Comparison of ENCODE assay signal across 8 cellular contexts in genomic region chr5:176535655-176536131, GRCh38. TPM values are rescaled to one million over a fixed set of nuclear protein-coding genes. Genes with fewer than 3 reads are reported as not detected.
DNase-seq lines count a peak whose midpoint lies in the region; ATAC-seq and TF ChIP-seq lines count a peak whose summit lies in the region.

No MANE protein-coding gene starts in this region.

- H3K23ac ChIP-seq in IMR-90 (ENCODE audit: low read depth, low read length) (peak overlapping the region; percentile 72), mesenchymal stem cell (ENCODE audit: low read length in 2 of 2) (no peak overlapping the region)

- intact Hi-C loops in IMR-90 (cut with micrococcal nuclease): loop anchor here (2.0 kb wide), 3 partner anchors 79 to 119 kb away; partner anchors contain the start of genes CLTB and FAF2

- peaks cover 15% of the 10 kb centered on the region; the same call in 1 of the 2 replicates for H3K9me1 ChIP-seq in IMR-90 (ENCODE audit: insufficient read depth, low read length)

- H2AFZ ChIP-seq in IMR-90 (replicated peaks; ENCODE audit: low read length, poor library complexity): peak overlapping the region; percentile 97
- H2AFZ ChIP-seq in mesenchymal stem cell (ENCODE audit: low read depth, low read length): no peak overlapping the region

- peaks cover 23 to 49% of the 10 kb centered on the region in 2 experiments for H3K79me1 ChIP-seq in IMR-90 (ENCODE audit: low read depth in 1 of 2, low read length in 2 of 2)
- peaks cover 7% of the 10 kb centered on the region for H3K79me1 ChIP-seq in mesenchymal stem cell (replicated peaks; ENCODE audit: low read length, poor library complexity, severe bottlenecking)

- peaks cover 14% of the 10 kb centered on the region for H3K36me3 ChIP-seq in BLaER1
- peaks cover 12% of the 10 kb centered on the region for H3K36me3 ChIP-seq in IMR-90 (ENCODE audit: control insufficient read depth, insufficient read depth, low read length)
- H3K36me3 ChIP-seq in mesenchymal stem cell (ENCODE audit: control insufficient read depth in 1 of 2, insufficient read depth in 2 of 2, low read depth in 1 of 2, low read length in 2 of 2): peaks cover 11 to 33% of the 10 kb centered on the region in 2 experiments

- in situ Hi-C loops in IMR-90 (cut with MboI; ENCODE audit: low sequenced_read_pairs): no loop called here

- H4K91ac ChIP-seq in IMR-90 (ENCODE audit: insufficient read depth, low read depth, low read length) (peak overlapping the region; percentile 66; the same call in 1 of the 2 replicates), mesenchymal stem cell (ENCODE audit: low read length) (no peak overlapping the region)

- no peak overlapping the region for H2BK20ac ChIP-seq in IMR-90 (ENCODE audit: low read depth, low read length)

- ATAC-seq in IMR-90 (ENCODE audit: low read depth): no peak
- ATAC-seq in HG02970 (IDR thresholded peaks at IDR 0.05; ENCODE audit: low FRiP score, unreplicated experiment): no peak

- POLR2A ChIA-PET in IMR-90 (lab: Charles Lee; ENCODE audit: unreplicated experiment): no interaction called here

- peaks cover 19% of the 10 kb centered on the region for H3K36me3 Mint-ChIP-seq in brain

- dilution Hi-C loops in IMR-90 (cut with HindIII; ENCODE audit: low sequenced_read_pairs, unreplicated experiment): no loop called here

- no peak for TF ChIP-seq RAD21 in IMR-90 (IDR thresholded peaks at IDR 0.05; ENCODE audit: low read length)

- H2BK15ac ChIP-seq in IMR-90 (ENCODE audit: low read depth, low read length): no peak overlapping the region
- H2BK15ac ChIP-seq in mesenchymal stem cell (ENCODE audit: low read depth, poor library complexity, severe bottlenecking): no peak overlapping the region

- peak overlapping the region; percentile 88 for H3K4me3 ChIP-seq in BLaER1
- peak overlapping the region; percentile 69 for H3K4me3 ChIP-seq in IMR-90 (ENCODE audit: insufficient read depth, low read depth, low read length)
- H3K4me3 ChIP-seq in mesenchymal stem cell (ENCODE audit: insufficient read depth in 1 of 2, low read depth in 1 of 2, low read length in 2 of 2): peak overlapping the region; percentile 76 to 97

- H3K4me2 ChIP-seq in BLaER1 (peak overlapping the region; percentile 99), IMR-90 (ENCODE audit: low read depth, low read length) (peak overlapping the region; percentile 76), mesenchymal stem cell (ENCODE audit: low read length, poor library complexity, severe bottlenecking) (peak overlapping the region; percentile 87)

- no TSS peak for BruUV-seq in IMR-90 (replicated peaks; lab: Mats Ljungman, UMichigan)

- H2BK120ac ChIP-seq in IMR-90 (ENCODE audit: low read depth, low read length): no peak overlapping the region
- no peak overlapping the region for H2BK120ac ChIP-seq in mesenchymal stem cell (ENCODE audit: low read depth, low read length)

- no peaks in the 10 kb centered on the region for H3K27me3 ChIP-seq in BLaER1
- H3K27me3 ChIP-seq in IMR-90 (ENCODE audit: control insufficient read depth, insufficient read depth, low read length): no peaks in the 10 kb centered on the region
- H3K27me3 ChIP-seq in mesenchymal stem cell (ENCODE audit: control insufficient read depth in 1 of 2, insufficient read depth in 1 of 2, low read length in 2 of 2): no peaks in the 10 kb centered on the region

- CTCF ChIA-PET in IMR-90 (lab: Yijun Ruan, JAX): no interaction called here

- H2AK5ac ChIP-seq in IMR-90 (ENCODE audit: low read depth, low read length) (peak overlapping the region; percentile 5; the same call in 1 of the 2 replicates), mesenchymal stem cell (ENCODE audit: low read length, severe bottlenecking) (peak overlapping the region; percentile 76)

- no peaks in the 10 kb centered on the region for H3K9me3 Mint-ChIP-seq in brain

- H2BK5ac ChIP-seq in IMR-90 (ENCODE audit: low read depth, low read length, poor library complexity, severe bottlenecking) (no peak overlapping the region), mesenchymal stem cell (ENCODE audit: low read depth, low read length, poor library complexity, severe bottlenecking) (no peak overlapping the region)

- H3K4me3 Mint-ChIP-seq in brain: peak overlapping the region; percentile 95 to 100 (median 98)

- WGBS in IMR-90 (ENCODE audit: extremely low coverage in 2 of 2, insufficient read length in 1 of 2), 2 experiments: no CpG with 5 or more reads among the region's 10 CpGs
- 4% methylated on average over 10 of the region's 10 CpGs for WGBS in mesenchymal stem cell

- no peak overlapping the region for H4K5ac ChIP-seq in IMR-90 (ENCODE audit: low read depth, low read length)

- H3K9ac ChIP-seq in BLaER1: peak overlapping the region; percentile 100
- H3K9ac ChIP-seq in IMR-90 (ENCODE audit: low read depth, low read length): peak overlapping the region; percentile 31
- H3K9ac ChIP-seq in mesenchymal stem cell (ENCODE audit: low read length): peak overlapping the region; percentile 99

- DNase-seq in IMR-90 (no peak), mesenchymal stem cell (peak; percentile 41), activated gamma-delta T cell (lab: John Stamatoyannopoulos, UW) (no peak), hippocampal formation (lab: John Stamatoyannopoulos, UW) (no peak), amniotic stem cell (lab: John Stamatoyannopoulos, UW) (no peak)

- H3K14ac ChIP-seq in IMR-90 (replicated peaks; ENCODE audit: low read depth, low read length) (peak overlapping the region; percentile 11; the same call in 1 of the 2 replicates), mesenchymal stem cell (ENCODE audit: low read length in 2 of 2) (peak overlapping the region in 1 of 2 experiments; percentile 28)

- no peak overlapping the region for H3K18ac ChIP-seq in IMR-90 (ENCODE audit: low read depth, low read length)
- no peak overlapping the region for H3K18ac ChIP-seq in mesenchymal stem cell (ENCODE audit: low read depth in 1 of 2, low read length in 2 of 2)

- H3K4me1 ChIP-seq in BLaER1: peaks cover 79% of the 10 kb centered on the region
- H3K4me1 ChIP-seq in IMR-90 (ENCODE audit: control insufficient read depth, insufficient read depth, low read length): peaks cover 24% of the 10 kb centered on the region
- peaks cover 47% of the 10 kb centered on the region for H3K4me1 ChIP-seq in mesenchymal stem cell (ENCODE audit: control insufficient read depth, insufficient read depth, low read depth, low read length)

- H2AK9ac ChIP-seq in IMR-90 (replicated peaks; ENCODE audit: low read depth, low read length, poor library complexity): peak overlapping the region; percentile 99

- peaks cover 15% of the 10 kb centered on the region for H3K27me3 Mint-ChIP-seq in brain

- H3K4ac ChIP-seq in IMR-90 (ENCODE audit: low read depth, low read length) (peak overlapping the region; percentile 74), mesenchymal stem cell (ENCODE audit: low read depth in 1 of 2, low read length in 2 of 2) (peak overlapping the region in 1 of 2 experiments; percentile 70)

- peak overlapping the region; percentile 68; the same call in 1 of the 2 replicates for H3K56ac ChIP-seq in IMR-90 (ENCODE audit: extremely low read depth, insufficient read depth, low read length)

- H4K8ac ChIP-seq in IMR-90 (ENCODE audit: low read depth in 2 of 2, low read length in 2 of 2) (peak overlapping the region; percentile 31 to 34; a peak in 2 of 4 replicates), mesenchymal stem cell (ENCODE audit: low read length) (no peak overlapping the region)

- H2BK12ac ChIP-seq in mesenchymal stem cell (ENCODE audit: low read length in 2 of 2): peak overlapping the region in 1 of 2 experiments; percentile 4

- peaks cover 43% of the 10 kb centered on the region for H4K20me1 ChIP-seq in BLaER1
- H4K20me1 ChIP-seq in IMR-90 (ENCODE audit: insufficient read depth, low read length): peaks cover 28% of the 10 kb centered on the region

- TF ChIP-seq CTCF in IMR-90 (conservative IDR thresholded peaks at IDR 0.05; ENCODE audit: low read depth, low read length) (no peak), brain (conservative IDR thresholded peaks at IDR 0.05) (no peak)

- no peaks in the 10 kb centered on the region for H3K9me3 ChIP-seq in BLaER1
- H3K9me3 ChIP-seq in IMR-90 (ENCODE audit: control insufficient read depth, insufficient read depth, low read length): no peaks in the 10 kb centered on the region
- no peaks in the 10 kb centered on the region for H3K9me3 ChIP-seq in mesenchymal stem cell (ENCODE audit: control insufficient read depth, low read length)

- H3K27ac Mint-ChIP-seq in brain: peak overlapping the region; percentile 98 to 100 (median 100)

- H3K27ac ChIP-seq in BLaER1 (peak overlapping the region; percentile 100), IMR-90 (ENCODE audit: insufficient read depth, low read length) (peak overlapping the region; percentile 85), mesenchymal stem cell (ENCODE audit: low read length, poor library complexity, severe bottlenecking) (peak overlapping the region; percentile 95)

- peaks cover 68% of the 10 kb centered on the region for H3K4me1 Mint-ChIP-seq in brain

- TF ChIP-seq POLR2A in IMR-90 (IDR thresholded peaks at IDR 0.05; ENCODE audit: low read depth, low read length): no peak

TF ChIP-seq in IMR-90, 13 proteins besides CTCF, POLR2A, EP300 and RAD21 (continues in another document):
- TF ChIP-seq CHD1 (IDR thresholded peaks at IDR 0.05; ENCODE audit: low read depth, low read length): no peak
- TF ChIP-seq CEBPB (IDR thresholded peaks at IDR 0.05; ENCODE audit: low read depth, low read length): no peak
- TF ChIP-seq BHLHE40 (IDR thresholded peaks at IDR 0.05; ENCODE audit: low read depth, low read length): no peak
- no peak for TF ChIP-seq NFE2L2 (IDR thresholded peaks at IDR 0.05; ENCODE audit: low read depth, low read length)
- TF ChIP-seq SMC3 (IDR thresholded peaks at IDR 0.05; ENCODE audit: low read depth, low read length): no peak
- no peak for TF ChIP-seq RFX5 (IDR thresholded peaks at IDR 0.05; ENCODE audit: low read depth, low read length)
- no peak for TF ChIP-seq RCOR1 (IDR thresholded peaks at IDR 0.05; ENCODE audit: insufficient replicate concordance, low read length)
- TF ChIP-seq MXI1 (IDR thresholded peaks at IDR 0.05; ENCODE audit: borderline replicate concordance, low read depth, low read length): no peak

RNA-seq across cellular contexts. Expression of gene RNF44, which starts 1.5 kb away (rescaled TPM):
- total RNA-seq in IMR-90 (2012; rRNA removed): 0.54 and 0.83 TPM in 2 replicates
- polyA plus RNA-seq in IMR-90 (2012; rRNA removed) (12.4 and 13.2 TPM in 2 replicates), brain (ENCODE audit: insufficient read depth, low read depth, low replicate concordance) (37.3 TPM)
- polyA plus RNA-seq in IMR-90 (2012; cell fraction: cytosol; rRNA removed): 5.9 and 12.1 TPM in 2 replicates
- polyA plus RNA-seq in IMR-90 (2012; cell fraction: nucleus; rRNA removed; ENCODE audit: low replicate concordance): 56.1 and 127 TPM in 2 replicates
- polyA plus RNA-seq in mesenchymal stem cell (2013, experiment 1 of 2): 19.2 TPM
- 17.6 TPM for polyA plus RNA-seq in mesenchymal stem cell (2013, experiment 2 of 2)

RNA-seq across cellular contexts. Expression of gene CDHR2, which starts 13.4 kb away (rescaled TPM):
- not detected in 2 replicates for total RNA-seq in IMR-90 (2012; rRNA removed)
- polyA plus RNA-seq in IMR-90 (2012; rRNA removed) (not detected in 2 replicates), brain (ENCODE audit: insufficient read depth, low read depth, low replicate concordance) (0.29 TPM)
- not detected in 2 replicates for polyA plus RNA-seq in IMR-90 (2012; cell fraction: cytosol; rRNA removed)
- polyA plus RNA-seq in IMR-90 (2012; cell fraction: nucleus; rRNA removed; ENCODE audit: low replicate concordance): 0.07 TPM in 2 replicates
- polyA plus RNA-seq in mesenchymal stem cell (2013, experiment 1 of 2): 0.01 TPM
- not detected for polyA plus RNA-seq in mesenchymal stem cell (2013, experiment 2 of 2)

Comparison
In these comparisons a context has a peak if more than half of its experiments do, and no peak if none do; other contexts are left out.
1. H3K9ac ChIP-seq: peak in every context shown above with its lines; median percentile 100 in BLaER1; 99 in mesenchymal stem cell; 31 in IMR-90.